1 cellular context compared by ENCODE assay signal in the genomic region with DNA sequence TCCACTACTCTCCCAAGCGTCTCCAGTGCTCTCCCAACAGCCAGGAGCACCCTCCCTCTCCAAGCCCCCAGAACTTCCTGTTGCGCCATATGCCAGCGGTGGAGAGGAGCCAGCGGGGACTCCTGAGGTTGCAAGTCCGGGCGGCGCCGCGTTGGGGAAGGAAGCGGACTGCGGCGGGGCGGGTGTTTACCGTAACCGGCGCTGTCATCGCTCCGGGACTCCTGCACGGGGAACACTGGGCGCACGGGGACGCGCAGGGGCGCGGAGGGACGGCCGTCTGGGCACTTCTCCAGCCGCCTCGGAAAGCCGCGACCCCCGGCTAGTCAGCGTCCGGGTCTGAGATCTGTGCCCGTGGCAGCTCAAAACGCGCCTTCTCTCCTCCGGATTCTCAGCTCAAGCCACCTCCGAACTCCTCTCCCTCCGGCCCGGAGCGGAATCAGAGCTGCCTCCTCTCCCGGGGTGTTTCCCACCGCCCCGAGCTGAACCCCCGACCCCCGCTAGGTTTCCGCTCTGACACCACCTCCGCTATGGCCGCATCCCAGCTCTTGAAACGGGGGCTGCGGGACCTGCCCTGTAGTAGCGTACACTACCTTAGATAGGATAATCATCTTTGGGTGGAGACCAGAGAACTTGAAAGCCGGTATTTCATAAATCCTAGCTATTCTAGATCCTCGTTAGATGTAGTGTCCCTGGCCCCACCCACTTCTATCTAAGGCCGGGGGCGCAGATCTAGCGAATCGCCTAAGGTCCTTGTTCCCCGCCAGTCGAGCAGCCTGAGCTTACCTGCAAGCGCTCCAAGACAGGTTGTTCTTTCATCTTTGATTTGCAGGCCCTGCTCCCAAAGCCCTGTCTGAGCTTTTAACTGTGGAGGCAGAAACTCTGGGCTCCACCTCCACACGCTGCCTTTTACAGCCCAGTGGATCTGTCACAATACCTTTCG.
TF ChIP-seq lines count a peak whose summit lies in the region.

A gene with protein sequence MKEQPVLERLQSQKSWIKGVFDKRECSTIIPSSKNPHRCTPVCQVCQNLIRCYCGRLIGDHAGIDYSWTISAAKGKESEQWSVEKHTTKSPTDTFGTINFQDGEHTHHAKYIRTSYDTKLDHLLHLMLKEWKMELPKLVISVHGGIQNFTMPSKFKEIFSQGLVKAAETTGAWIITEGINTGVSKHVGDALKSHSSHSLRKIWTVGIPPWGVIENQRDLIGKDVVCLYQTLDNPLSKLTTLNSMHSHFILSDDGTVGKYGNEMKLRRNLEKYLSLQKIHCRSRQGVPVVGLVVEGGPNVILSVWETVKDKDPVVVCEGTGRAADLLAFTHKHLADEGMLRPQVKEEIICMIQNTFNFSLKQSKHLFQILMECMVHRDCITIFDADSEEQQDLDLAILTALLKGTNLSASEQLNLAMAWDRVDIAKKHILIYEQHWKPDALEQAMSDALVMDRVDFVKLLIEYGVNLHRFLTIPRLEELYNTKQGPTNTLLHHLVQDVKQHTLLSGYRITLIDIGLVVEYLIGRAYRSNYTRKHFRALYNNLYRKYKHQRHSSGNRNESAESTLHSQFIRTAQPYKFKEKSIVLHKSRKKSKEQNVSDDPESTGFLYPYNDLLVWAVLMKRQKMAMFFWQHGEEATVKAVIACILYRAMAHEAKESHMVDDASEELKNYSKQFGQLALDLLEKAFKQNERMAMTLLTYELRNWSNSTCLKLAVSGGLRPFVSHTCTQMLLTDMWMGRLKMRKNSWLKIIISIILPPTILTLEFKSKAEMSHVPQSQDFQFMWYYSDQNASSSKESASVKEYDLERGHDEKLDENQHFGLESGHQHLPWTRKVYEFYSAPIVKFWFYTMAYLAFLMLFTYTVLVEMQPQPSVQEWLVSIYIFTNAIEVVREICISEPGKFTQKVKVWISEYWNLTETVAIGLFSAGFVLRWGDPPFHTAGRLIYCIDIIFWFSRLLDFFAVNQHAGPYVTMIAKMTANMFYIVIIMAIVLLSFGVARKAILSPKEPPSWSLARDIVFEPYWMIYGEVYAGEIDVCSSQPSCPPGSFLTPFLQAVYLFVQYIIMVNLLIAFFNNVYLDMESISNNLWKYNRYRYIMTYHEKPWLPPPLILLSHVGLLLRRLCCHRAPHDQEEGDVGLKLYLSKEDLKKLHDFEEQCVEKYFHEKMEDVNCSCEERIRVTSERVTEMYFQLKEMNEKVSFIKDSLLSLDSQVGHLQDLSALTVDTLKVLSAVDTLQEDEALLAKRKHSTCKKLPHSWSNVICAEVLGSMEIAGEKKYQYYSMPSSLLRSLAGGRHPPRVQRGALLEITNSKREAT (N-terminal part only) (minus strand): TSS at position 881 of the 940 bp plus-strand sequence. CDS start 65 bp downstream, at position 816.

TF ChIP-seq in HepG2, 621 proteins besides CTCF, POLR2A, EP300 and RAD21 (continued from another document and continues in another):
- TF ChIP-seq, protein P1, sequence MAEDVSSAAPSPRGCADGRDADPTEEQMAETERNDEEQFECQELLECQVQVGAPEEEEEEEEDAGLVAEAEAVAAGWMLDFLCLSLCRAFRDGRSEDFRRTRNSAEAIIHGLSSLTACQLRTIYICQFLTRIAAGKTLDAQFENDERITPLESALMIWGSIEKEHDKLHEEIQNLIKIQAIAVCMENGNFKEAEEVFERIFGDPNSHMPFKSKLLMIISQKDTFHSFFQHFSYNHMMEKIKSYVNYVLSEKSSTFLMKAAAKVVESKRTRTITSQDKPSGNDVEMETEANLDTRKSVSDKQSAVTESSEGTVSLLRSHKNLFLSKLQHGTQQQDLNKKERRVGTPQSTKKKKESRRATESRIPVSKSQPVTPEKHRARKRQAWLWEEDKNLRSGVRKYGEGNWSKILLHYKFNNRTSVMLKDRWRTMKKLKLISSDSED (CRISPR knock-in tag; IDR thresholded peaks at IDR 0.05) = no peak
- TF ChIP-seq, protein P2, sequence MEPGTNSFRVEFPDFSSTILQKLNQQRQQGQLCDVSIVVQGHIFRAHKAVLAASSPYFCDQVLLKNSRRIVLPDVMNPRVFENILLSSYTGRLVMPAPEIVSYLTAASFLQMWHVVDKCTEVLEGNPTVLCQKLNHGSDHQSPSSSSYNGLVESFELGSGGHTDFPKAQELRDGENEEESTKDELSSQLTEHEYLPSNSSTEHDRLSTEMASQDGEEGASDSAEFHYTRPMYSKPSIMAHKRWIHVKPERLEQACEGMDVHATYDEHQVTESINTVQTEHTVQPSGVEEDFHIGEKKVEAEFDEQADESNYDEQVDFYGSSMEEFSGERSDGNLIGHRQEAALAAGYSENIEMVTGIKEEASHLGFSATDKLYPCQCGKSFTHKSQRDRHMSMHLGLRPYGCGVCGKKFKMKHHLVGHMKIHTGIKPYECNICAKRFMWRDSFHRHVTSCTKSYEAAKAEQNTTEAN (CRISPR knock-in tag; conservative IDR thresholded peaks at IDR 0.05) = no peak
- TF ChIP-seq SCMH1 (CRISPR knock-in tag; IDR thresholded peaks at IDR 0.05; ENCODE audit: borderline replicate concordance) (no peak), SP4 (CRISPR knock-in tag; IDR thresholded peaks at IDR 0.05) (no peak), ZSCAN29 (CRISPR knock-in tag; conservative IDR thresholded peaks at IDR 0.05) (no peak), TRIM24 (CRISPR knock-in tag; IDR thresholded peaks at IDR 0.05) (no peak), ZNF567 (CRISPR knock-in tag; IDR thresholded peaks at IDR 0.05; ENCODE audit: borderline replicate concordance) (no peak), ZNF780A (CRISPR knock-in tag; IDR thresholded peaks at IDR 0.05) (no peak), ESRRA (CRISPR knock-in tag; IDR thresholded peaks at IDR 0.05; ENCODE audit: low read depth) (no peak), ZNF256 (CRISPR knock-in tag; conservative IDR thresholded peaks at IDR 0.05) (no peak), ZNF350 (CRISPR knock-in tag; IDR thresholded peaks at IDR 0.05; ENCODE audit: borderline replicate concordance, low read depth) (peak; percentile 41; the same call in 1 of the 2 replicates), SAFB2 (CRISPR knock-in tag; IDR thresholded peaks at IDR 0.05; ENCODE audit: borderline replicate concordance, low read depth) (no peak; the same call in 1 of the 2 replicates), GFI1 (CRISPR knock-in tag; IDR thresholded peaks at IDR 0.05; ENCODE audit: borderline replicate concordance) (no peak), ZFP36 (IDR thresholded peaks at IDR 0.05; ENCODE audit: borderline replicate concordance, low read depth, low read length, partially characterized antibody) (no peak), FOXC1 (CRISPR knock-in tag; IDR thresholded peaks at IDR 0.05; ENCODE audit: borderline replicate concordance) (no peak), GPN1 (CRISPR knock-in tag; IDR thresholded peaks at IDR 0.05; ENCODE audit: borderline replicate concordance) (no peak), MED8 (CRISPR knock-in tag; IDR thresholded peaks at IDR 0.05; ENCODE audit: insufficient replicate concordance) (no peak), ZNF3 (CRISPR knock-in tag; IDR thresholded peaks at IDR 0.05) (no peak), FIP1L1 (IDR thresholded peaks at IDR 0.05; ENCODE audit: borderline replicate concordance, insufficient read depth, low read depth, low read length) (no peak), SOX5 (CRISPR knock-in tag; IDR thresholded peaks at IDR 0.05; ENCODE audit: borderline replicate concordance) (no peak)
- TF ChIP-seq, protein P3, sequence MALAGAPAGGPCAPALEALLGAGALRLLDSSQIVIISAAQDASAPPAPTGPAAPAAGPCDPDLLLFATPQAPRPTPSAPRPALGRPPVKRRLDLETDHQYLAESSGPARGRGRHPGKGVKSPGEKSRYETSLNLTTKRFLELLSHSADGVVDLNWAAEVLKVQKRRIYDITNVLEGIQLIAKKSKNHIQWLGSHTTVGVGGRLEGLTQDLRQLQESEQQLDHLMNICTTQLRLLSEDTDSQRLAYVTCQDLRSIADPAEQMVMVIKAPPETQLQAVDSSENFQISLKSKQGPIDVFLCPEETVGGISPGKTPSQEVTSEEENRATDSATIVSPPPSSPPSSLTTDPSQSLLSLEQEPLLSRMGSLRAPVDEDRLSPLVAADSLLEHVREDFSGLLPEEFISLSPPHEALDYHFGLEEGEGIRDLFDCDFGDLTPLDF (CRISPR knock-in tag; IDR thresholded peaks at IDR 0.05) = no peak
- TF ChIP-seq, protein P4, sequence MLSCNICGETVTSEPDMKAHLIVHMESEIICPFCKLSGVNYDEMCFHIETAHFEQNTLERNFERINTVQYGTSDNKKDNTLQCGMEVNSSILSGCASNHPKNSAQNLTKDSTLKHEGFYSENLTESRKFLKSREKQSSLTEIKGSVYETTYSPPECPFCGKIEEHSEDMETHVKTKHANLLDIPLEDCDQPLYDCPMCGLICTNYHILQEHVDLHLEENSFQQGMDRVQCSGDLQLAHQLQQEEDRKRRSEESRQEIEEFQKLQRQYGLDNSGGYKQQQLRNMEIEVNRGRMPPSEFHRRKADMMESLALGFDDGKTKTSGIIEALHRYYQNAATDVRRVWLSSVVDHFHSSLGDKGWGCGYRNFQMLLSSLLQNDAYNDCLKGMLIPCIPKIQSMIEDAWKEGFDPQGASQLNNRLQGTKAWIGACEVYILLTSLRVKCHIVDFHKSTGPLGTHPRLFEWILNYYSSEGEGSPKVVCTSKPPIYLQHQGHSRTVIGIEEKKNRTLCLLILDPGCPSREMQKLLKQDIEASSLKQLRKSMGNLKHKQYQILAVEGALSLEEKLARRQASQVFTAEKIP (CRISPR knock-in tag; IDR thresholded peaks at IDR 0.05; ENCODE audit: borderline replicate concordance) = no peak
- TF ChIP-seq, protein P5, sequence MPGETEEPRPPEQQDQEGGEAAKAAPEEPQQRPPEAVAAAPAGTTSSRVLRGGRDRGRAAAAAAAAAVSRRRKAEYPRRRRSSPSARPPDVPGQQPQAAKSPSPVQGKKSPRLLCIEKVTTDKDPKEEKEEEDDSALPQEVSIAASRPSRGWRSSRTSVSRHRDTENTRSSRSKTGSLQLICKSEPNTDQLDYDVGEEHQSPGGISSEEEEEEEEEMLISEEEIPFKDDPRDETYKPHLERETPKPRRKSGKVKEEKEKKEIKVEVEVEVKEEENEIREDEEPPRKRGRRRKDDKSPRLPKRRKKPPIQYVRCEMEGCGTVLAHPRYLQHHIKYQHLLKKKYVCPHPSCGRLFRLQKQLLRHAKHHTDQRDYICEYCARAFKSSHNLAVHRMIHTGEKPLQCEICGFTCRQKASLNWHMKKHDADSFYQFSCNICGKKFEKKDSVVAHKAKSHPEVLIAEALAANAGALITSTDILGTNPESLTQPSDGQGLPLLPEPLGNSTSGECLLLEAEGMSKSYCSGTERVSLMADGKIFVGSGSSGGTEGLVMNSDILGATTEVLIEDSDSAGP (CRISPR knock-in tag; IDR thresholded peaks at IDR 0.05; ENCODE audit: borderline replicate concordance) = peak; percentile 52; the same call in 1 of the 2 replicates
- TF ChIP-seq, protein P6, sequence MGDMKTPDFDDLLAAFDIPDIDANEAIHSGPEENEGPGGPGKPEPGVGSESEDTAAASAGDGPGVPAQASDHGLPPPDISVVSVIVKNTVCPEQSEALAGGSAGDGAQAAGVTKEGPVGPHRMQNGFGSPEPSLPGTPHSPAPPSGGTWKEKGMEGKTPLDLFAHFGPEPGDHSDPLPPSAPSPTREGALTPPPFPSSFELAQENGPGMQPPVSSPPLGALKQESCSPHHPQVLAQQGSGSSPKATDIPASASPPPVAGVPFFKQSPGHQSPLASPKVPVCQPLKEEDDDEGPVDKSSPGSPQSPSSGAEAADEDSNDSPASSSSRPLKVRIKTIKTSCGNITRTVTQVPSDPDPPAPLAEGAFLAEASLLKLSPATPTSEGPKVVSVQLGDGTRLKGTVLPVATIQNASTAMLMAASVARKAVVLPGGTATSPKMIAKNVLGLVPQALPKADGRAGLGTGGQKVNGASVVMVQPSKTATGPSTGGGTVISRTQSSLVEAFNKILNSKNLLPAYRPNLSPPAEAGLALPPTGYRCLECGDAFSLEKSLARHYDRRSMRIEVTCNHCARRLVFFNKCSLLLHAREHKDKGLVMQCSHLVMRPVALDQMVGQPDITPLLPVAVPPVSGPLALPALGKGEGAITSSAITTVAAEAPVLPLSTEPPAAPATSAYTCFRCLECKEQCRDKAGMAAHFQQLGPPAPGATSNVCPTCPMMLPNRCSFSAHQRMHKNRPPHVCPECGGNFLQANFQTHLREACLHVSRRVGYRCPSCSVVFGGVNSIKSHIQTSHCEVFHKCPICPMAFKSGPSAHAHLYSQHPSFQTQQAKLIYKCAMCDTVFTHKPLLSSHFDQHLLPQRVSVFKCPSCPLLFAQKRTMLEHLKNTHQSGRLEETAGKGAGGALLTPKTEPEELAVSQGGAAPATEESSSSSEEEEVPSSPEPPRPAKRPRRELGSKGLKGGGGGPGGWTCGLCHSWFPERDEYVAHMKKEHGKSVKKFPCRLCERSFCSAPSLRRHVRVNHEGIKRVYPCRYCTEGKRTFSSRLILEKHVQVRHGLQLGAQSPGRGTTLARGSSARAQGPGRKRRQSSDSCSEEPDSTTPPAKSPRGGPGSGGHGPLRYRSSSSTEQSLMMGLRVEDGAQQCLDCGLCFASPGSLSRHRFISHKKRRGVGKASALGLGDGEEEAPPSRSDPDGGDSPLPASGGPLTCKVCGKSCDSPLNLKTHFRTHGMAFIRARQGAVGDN (CRISPR knock-in tag; IDR thresholded peaks at IDR 0.05) = peak; percentile 70
- TF ChIP-seq, protein P7, sequence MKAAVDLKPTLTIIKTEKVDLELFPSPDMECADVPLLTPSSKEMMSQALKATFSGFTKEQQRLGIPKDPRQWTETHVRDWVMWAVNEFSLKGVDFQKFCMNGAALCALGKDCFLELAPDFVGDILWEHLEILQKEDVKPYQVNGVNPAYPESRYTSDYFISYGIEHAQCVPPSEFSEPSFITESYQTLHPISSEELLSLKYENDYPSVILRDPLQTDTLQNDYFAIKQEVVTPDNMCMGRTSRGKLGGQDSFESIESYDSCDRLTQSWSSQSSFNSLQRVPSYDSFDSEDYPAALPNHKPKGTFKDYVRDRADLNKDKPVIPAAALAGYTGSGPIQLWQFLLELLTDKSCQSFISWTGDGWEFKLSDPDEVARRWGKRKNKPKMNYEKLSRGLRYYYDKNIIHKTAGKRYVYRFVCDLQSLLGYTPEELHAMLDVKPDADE (CRISPR knock-in tag; IDR thresholded peaks at IDR 0.05) = no peak
- TF ChIP-seq, protein P8, sequence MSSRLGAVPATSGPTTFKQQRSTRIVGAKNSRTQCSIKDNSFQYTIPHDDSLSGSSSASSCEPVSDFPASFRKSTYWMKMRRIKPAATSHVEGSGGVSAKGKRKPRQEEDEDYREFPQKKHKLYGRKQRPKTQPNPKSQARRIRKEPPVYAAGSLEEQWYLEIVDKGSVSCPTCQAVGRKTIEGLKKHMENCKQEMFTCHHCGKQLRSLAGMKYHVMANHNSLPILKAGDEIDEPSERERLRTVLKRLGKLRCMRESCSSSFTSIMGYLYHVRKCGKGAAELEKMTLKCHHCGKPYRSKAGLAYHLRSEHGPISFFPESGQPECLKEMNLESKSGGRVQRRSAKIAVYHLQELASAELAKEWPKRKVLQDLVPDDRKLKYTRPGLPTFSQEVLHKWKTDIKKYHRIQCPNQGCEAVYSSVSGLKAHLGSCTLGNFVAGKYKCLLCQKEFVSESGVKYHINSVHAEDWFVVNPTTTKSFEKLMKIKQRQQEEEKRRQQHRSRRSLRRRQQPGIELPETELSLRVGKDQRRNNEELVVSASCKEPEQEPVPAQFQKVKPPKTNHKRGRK (CRISPR knock-in tag; IDR thresholded peaks at IDR 0.05) = no peak
- TF ChIP-seq, protein P9, sequence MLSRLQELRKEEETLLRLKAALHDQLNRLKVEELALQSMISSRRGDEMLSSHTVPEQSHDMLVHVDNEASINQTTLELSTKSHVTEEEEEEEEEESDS (CRISPR knock-in tag; IDR thresholded peaks at IDR 0.05; ENCODE audit: borderline replicate concordance) = no peak
